Comparison of ENCODE assay signal across 9 cellular contexts in genomic region chr5:176619203-176619568, GRCh38. TPM values are rescaled to one million over a fixed set of nuclear protein-coding genes. Genes with fewer than 3 reads are reported as not detected.
DNase-seq lines count a peak whose midpoint lies in the region; ATAC-seq, FAIRE-seq and TF ChIP-seq lines count a peak whose summit lies in the region.
"Had no signal": no experiment of that assay in that cellular context is flagged by ENCODE, and none has a peak within 500 bp of the region (broad histone marks: within the 10 kb centered on the region; RNA-seq: fewer than 3 reads in every experiment).

No MANE protein-coding gene starts in this region.

- no peak overlapping the region for H2AFZ ChIP-seq in OCI-LY7 (ENCODE audit: low read length)

- no peak for FAIRE-seq in D721Med (lab: Jason Lieb, UNC)
- FAIRE-seq in H54 (lab: Jason Lieb, UNC): no peak
- FAIRE-seq in frontal cortex (lab: Jason Lieb, UNC): no peak

- POLR2A ChIA-PET in OCI-LY7 (lab: Charles Lee): interaction anchor here (0.6 kb wide), 1 partner anchor 154 kb away, joined by 3 read pairs; no protein-coding TSS in a partner anchor

- no peaks in the 10 kb centered on the region for H3K9me2 ChIP-seq in OCI-LY7 (ENCODE audit: insufficient read depth, low read length)

- no peak for DNase-seq in D721Med (ENCODE audit: insufficient read length, low spot score)
- peak; percentile 80 for DNase-seq in H54 (ENCODE audit: insufficient read length, low spot score)
- DNase-seq in OCI-LY7 (ENCODE audit: low spot score): peak; percentile 91
- peak; percentile 90 for DNase-seq in activated effector memory CD4-positive, alpha-beta T cell treated with anti-CD3 and anti-CD28 coated beads, Interleukin-2, amount 50 U/mL, for 16 hours
- DNase-seq in frontal cortex (ENCODE audit: low spot score in 2 of 2): peak; percentile 80 to 90
- DNase-seq in posterior vena cava (ENCODE audit: low spot score): peak; percentile 89
- no peak for DNase-seq in NCI-H2107 treated with DMSO at 0.1 percent for 48 hours (lab: John Stamatoyannopoulos, UW; ENCODE audit: unreplicated experiment)

- CTCF ChIA-PET in OCI-LY7 (lab: Charles Lee; ENCODE audit: unreplicated experiment): interaction anchor here (0.6 kb wide), 1 partner anchor 10 kb away, joined by 3 read pairs; no protein-coding TSS in a partner anchor

- H3K4me2 ChIP-seq in OCI-LY7 (ENCODE audit: low read length): peak overlapping the region; percentile 35

- TF ChIP-seq POLR2A in H54 (IDR thresholded peaks at IDR 0.05; ENCODE audit: low read depth, low read length): no peak

- intact Hi-C loops in OCI-LY7 (cut with micrococcal nuclease; ENCODE audit: unreplicated experiment) (loop anchor here (1.0 kb wide), 1 partner anchor 45 kb away; no protein-coding TSS in a partner anchor), posterior vena cava (cut with DNase I) (no loop called here)

- BruUV-seq in OCI-LY7 (replicated peaks; lab: Mats Ljungman, UMichigan): no TSS peak

- no peak overlapping the region for H3K27ac ChIP-seq in OCI-LY7 (ENCODE audit: low read depth, low read length, poor library complexity, severe bottlenecking)

- TF ChIP-seq CTCF in D721Med (IDR thresholded peaks at IDR 0.05; ENCODE audit: insufficient read depth, missing control alignments) (peak; percentile 56), OCI-LY7 (conservative IDR thresholded peaks at IDR 0.05; ENCODE audit: low read length) (peak; percentile 66)

- no peak overlapping the region for H3K4me3 ChIP-seq in OCI-LY7 (ENCODE audit: low read depth, low read length, poor library complexity, severe bottlenecking)

- H3K79me2 ChIP-seq in OCI-LY7 (ENCODE audit: insufficient read depth, low read depth, low read length): no peaks in the 10 kb centered on the region

- H3K36me3 ChIP-seq in OCI-LY7 (ENCODE audit: insufficient read depth, low read length): no peaks in the 10 kb centered on the region

- no peaks in the 10 kb centered on the region for H3K9me3 ChIP-seq in OCI-LY7 (ENCODE audit: low read length)

- H4K20me1 ChIP-seq in OCI-LY7 (ENCODE audit: insufficient read depth, low read length): no peaks in the 10 kb centered on the region

- H3K4me1 ChIP-seq in OCI-LY7 (ENCODE audit: insufficient read depth, low read length, poor library complexity, severe bottlenecking): no peaks in the 10 kb centered on the region

- ATAC-seq in HG03139 (IDR thresholded peaks at IDR 0.05; ENCODE audit: unreplicated experiment): no peak

RNA-seq across cellular contexts. Expression of gene GPRIN1, which starts 9.2 kb away (rescaled TPM):
- 3.8 and 4.9 TPM in 2 replicates for total RNA-seq in OCI-LY7 (2014; rRNA removed; shearing (Covaris generic))
- 4.5 and 5.3 TPM in 2 replicates for total RNA-seq in OCI-LY7 (2022)
- total RNA-seq in frontal cortex: 101 TPM
- total RNA-seq in posterior vena cava: 1 to 10 TPM in 1 of 2 donors, under 1 TPM in 1; 0.37 to 1.1 TPM

RNA-seq across cellular contexts. Expression of gene SNCB, which starts 11.1 kb away (rescaled TPM):
- 0.50 and 0.70 TPM in 2 replicates for total RNA-seq in OCI-LY7 (2014; rRNA removed; shearing (Covaris generic))
- total RNA-seq in OCI-LY7 (2022): 3.5 TPM in 2 replicates
- total RNA-seq in frontal cortex: 15.5 TPM
- not detected for total RNA-seq in posterior vena cava
- total RNA-seq: T-helper 1 cell treated with Interleukin-12 subunit alpha and Interleukin-12 subunit beta and Interleukin-4 antibody, amounts not matched to agents 30 ng/mL and 1 ng/mL, for 36 hours had no signal

RNA-seq across cellular contexts. Expression of gene EIF4E1B, which starts 11.3 kb away (rescaled TPM):
- total RNA-seq in OCI-LY7 (2014; rRNA removed; shearing (Covaris generic)): 0.16 and 0.64 TPM in 2 replicates
- total RNA-seq in OCI-LY7 (2022): 2.4 and 2.9 TPM in 2 replicates
- under 0.01 TPM for total RNA-seq in frontal cortex
- not detected for total RNA-seq in posterior vena cava
- total RNA-seq: T-helper 1 cell treated with Interleukin-12 subunit alpha and Interleukin-12 subunit beta and Interleukin-4 antibody, amounts not matched to agents 30 ng/mL and 1 ng/mL, for 36 hours had no signal

RNA-seq across cellular contexts. Expression of gene TSPAN17, which starts 28.1 kb away (rescaled TPM):
- total RNA-seq in OCI-LY7 (2014; rRNA removed; shearing (Covaris generic)): 9.3 and 10.3 TPM in 2 replicates
- total RNA-seq in OCI-LY7 (2022): 18.4 and 23.3 TPM in 2 replicates
- 21.2 TPM for total RNA-seq in frontal cortex
- 10 to 100 TPM; 15.7 to 18.5 TPM for total RNA-seq in posterior vena cava

Comparison
In these comparisons a context has a peak if more than half of its experiments do, and no peak if none do; other contexts are left out.
1. DNase-seq: peak in H54 (single experiment), OCI-LY7 (single experiment), activated effector memory CD4-positive, alpha-beta T cell treated with anti-CD3 and anti-CD28 coated beads, Interleukin-2, amount 50 U/mL, for 16 hours (single experiment), frontal cortex (2 of 2) and posterior vena cava (single experiment); none in D721Med (single experiment) and NCI-H2107 treated with DMSO at 0.1 percent for 48 hours (single experiment).
2. RNA of gene GPRIN1, which starts 9.2 kb away (total RNA-seq): 101 TPM in frontal cortex (single experiment); 3.8 to 5.3 TPM in OCI-LY7 and 0.37 to 1.1 TPM in posterior vena cava; every median in the first group is over 10 times any median in the second.